ENCODE assay signal across 25 cellular contexts in genomic region chr4:3409571-3410091, GRCh38. TPM values are rescaled to one million over a fixed set of nuclear protein-coding genes. Genes with fewer than 3 reads are reported as not detected.
DNase-seq lines count a peak whose midpoint lies in the region; ATAC-seq and TF ChIP-seq lines count a peak whose summit lies in the region.
"Had no signal": no experiment of that assay in that cellular context is flagged by ENCODE, and none has a peak within 500 bp of the region (broad histone marks: within the 10 kb centered on the region; RNA-seq: fewer than 3 reads in every experiment).

No MANE protein-coding gene starts in this region.

- no peak overlapping the region for H3K4ac ChIP-seq in H9 (ENCODE audit: low read depth, low read length)

- H4K91ac ChIP-seq in H9 (ENCODE audit: insufficient read length, low read depth, low read length), result no peak overlapping the region

- no peak overlapping the region for H2AFZ ChIP-seq in H9 (ENCODE audit: low read length)
- H2AFZ ChIP-seq in PC-3 (ENCODE audit: low read length), result no peak overlapping the region
- H2AFZ ChIP-seq: hepatocyte had no signal

- H3F3A ChIP-seq in PC-3 (ENCODE audit: low read length, unreplicated experiment), result no peaks in the 10 kb centered on the region

- BruUV-seq in PC-3 (replicated peaks; lab: Mats Ljungman, UMichigan), result no TSS peak

- no peak for ATAC-seq in sciatic nerve
- ATAC-seq in PC-3, result no peak
- ATAC-seq: effector memory CD8-positive, alpha-beta T cell; HCT116; right cardiac atrium had no signal

- peaks cover 3 to 5% (median 4%) of the 10 kb centered on the region in 3 experiments; a peak in 4 of 7 replicates for H3K36me3 Mint-ChIP-seq in H9 (ENCODE audit: insufficient read depth in 1 of 3, low read depth in 3 of 3)
- H3K36me3 Mint-ChIP-seq: CD4-positive, alpha-beta memory T cell had no signal

- H3K18ac ChIP-seq in H9 (ENCODE audit: insufficient read length, low read depth, low read length), result no peak overlapping the region

- H4K20me1 ChIP-seq in H9 (ENCODE audit: control insufficient read depth, insufficient read depth, insufficient read length) (no peaks in the 10 kb centered on the region), PC-3 (ENCODE audit: low read length) (no peaks in the 10 kb centered on the region)

- H3K14ac ChIP-seq in H9 (ENCODE audit: insufficient read depth, low read length), result no peak overlapping the region

- H2AK5ac ChIP-seq in H9 (ENCODE audit: insufficient read length, low read length), result no peak overlapping the region

- no peak overlapping the region for H2BK15ac ChIP-seq in H9 (ENCODE audit: low read depth, low read length)

- no peak overlapping the region; a peak in 1 of 5 replicates for H3K4me3 Mint-ChIP-seq in H9
- H3K4me3 Mint-ChIP-seq: activated CD4-positive, alpha-beta memory T cell treated with anti-CD3 and anti-CD28 coated beads, Interleukin-2, amount 10 ng/mL, durations not matched to agents 7 days and 5 days; CD4-positive, alpha-beta memory T cell; effector memory CD8-positive, alpha-beta T cell; stimulated activated naive CD8-positive, alpha-beta T cell treated with anti-CD3 and anti-CD28 coated beads, Interleukin-15, Interleukin-2, amounts not matched to agents 100 ng/mL and 50 ng/mL, for 24 hours had no signal

- no CpG with 5 or more reads among the region's 15 CpGs for whole genome bisulfite sequencing in H9 (ENCODE audit: extremely low coverage, insufficient read length, low lambda C conversion rate)

- no peak overlapping the region for H2BK12ac ChIP-seq in H9 (ENCODE audit: insufficient read length, low read depth, low read length)

- no peaks in the 10 kb centered on the region for H3K9me2 ChIP-seq in PC-3 (replicated peaks; ENCODE audit: low read length)

- H3K9ac ChIP-seq in H9 (ENCODE audit: extremely low read depth, insufficient read length, low read length) (no peak overlapping the region), PC-3 (ENCODE audit: low read length) (no peak overlapping the region)

- no peak overlapping the region for H4K5ac ChIP-seq in H9 (ENCODE audit: insufficient read length, low read depth, low read length)

- intact Hi-C loops in sciatic nerve (cut with DNase I) (no loop called here), PC-3 (cut with micrococcal nuclease) (no loop called here)

- no peak overlapping the region for H3K27ac Mint-ChIP-seq in H9
- H3K27ac Mint-ChIP-seq: activated CD4-positive, alpha-beta memory T cell treated with anti-CD3 and anti-CD28 coated beads, Interleukin-2, amount 10 ng/mL, durations not matched to agents 7 days and 5 days; CD4-positive, alpha-beta memory T cell; effector memory CD8-positive, alpha-beta T cell; stimulated activated naive CD8-positive, alpha-beta T cell treated with anti-CD3 and anti-CD28 coated beads, Interleukin-15, Interleukin-2, amounts not matched to agents 100 ng/mL and 50 ng/mL, for 24 hours had no signal

- peak; percentile 20 for DNase-seq in H9
- DNase-seq in WERI-Rb-1, result peak; percentile 2
- DNase-seq in mesenteric fat pad (ENCODE audit: low spot score), result peak; percentile 80
- peak; percentile 51 for DNase-seq in sciatic nerve (ENCODE audit: low spot score)
- no peak for DNase-seq in foreskin melanocyte
- no peak for DNase-seq in PC-3
- DNase-seq in mucosa of gallbladder (ENCODE audit: low spot score), result no peak
- DNase-seq: activated CD4-positive, alpha-beta memory T cell treated with anti-CD3 and anti-CD28 coated beads, Interleukin-2, amount 10 ng/mL, durations not matched to agents 7 days and 5 days; CD4-positive, alpha-beta memory T cell; colonic mucosa; DMS 273 treated with DMSO at 0.1 percent for 48 hours; effector memory CD8-positive, alpha-beta T cell; NCI-H1694; occipital lobe; Right ventricle myocardium superior; T1000; thyroid gland had no signal

- H2BK120ac ChIP-seq in H9 (ENCODE audit: low read depth, low read length, poor library complexity, severe bottlenecking), result no peak overlapping the region

- H3K79me2 ChIP-seq in H9 (ENCODE audit: insufficient read depth, low read length) (no peaks in the 10 kb centered on the region), PC-3 (ENCODE audit: low read length) (no peaks in the 10 kb centered on the region)
- H3K79me2 ChIP-seq: hepatocyte had no signal

- H3K4me3 ChIP-seq in WERI-Rb-1 (ENCODE audit: low read depth, low read length), result no peak overlapping the region
- H3K4me3 ChIP-seq in PC-3 (ENCODE audit: low read length), result no peak overlapping the region
- H3K4me3 ChIP-seq: adrenal gland, breast epithelium, colonic mucosa, esophagus muscularis mucosa, hepatocyte, lung, thyroid gland had no signal

- H3K56ac ChIP-seq in H9 (ENCODE audit: insufficient read length, low read depth, low read length), result no peak overlapping the region

- H3K9me3 ChIP-seq in H9 (ENCODE audit: control insufficient read depth, low read depth, low read length), result peaks cover 3% of the 10 kb centered on the region
- H3K9me3 ChIP-seq in WERI-Rb-1 (ENCODE audit: severe bottlenecking), result no peaks in the 10 kb centered on the region
- no peaks in the 10 kb centered on the region for H3K9me3 ChIP-seq in PC-3 (ENCODE audit: low read length)
- H3K9me3 ChIP-seq: adrenal gland, colonic mucosa, esophagus muscularis mucosa, thyroid gland had no signal

- CTCF ChIA-PET in PC-3 (lab: Charles Lee), result no interaction called here

- no peaks in the 10 kb centered on the region for H3K79me1 ChIP-seq in H9 (ENCODE audit: insufficient read depth, low read depth, low read length, poor library complexity, severe bottlenecking)

- H3K27me3 Mint-ChIP-seq in H9 (ENCODE audit: low read depth), result peaks cover 2% of the 10 kb centered on the region
- H3K27me3 Mint-ChIP-seq: activated CD4-positive, alpha-beta memory T cell treated with anti-CD3 and anti-CD28 coated beads, Interleukin-2, amount 10 ng/mL, durations not matched to agents 7 days and 5 days; CD4-positive, alpha-beta memory T cell; effector memory CD8-positive, alpha-beta T cell; stimulated activated naive CD8-positive, alpha-beta T cell treated with anti-CD3 and anti-CD28 coated beads, Interleukin-15, Interleukin-2, amounts not matched to agents 100 ng/mL and 50 ng/mL, for 24 hours had no signal

- no peaks in the 10 kb centered on the region for H3K4me1 ChIP-seq in H9 (ENCODE audit: insufficient read depth, low read length)
- no peaks in the 10 kb centered on the region for H3K4me1 ChIP-seq in PC-3 (ENCODE audit: insufficient read depth, low read length)
- H3K4me1 ChIP-seq: breast epithelium, colonic mucosa, thyroid gland had no signal

- H3K27ac ChIP-seq in H9 (ENCODE audit: insufficient read length, low read depth, low read length) (no peak overlapping the region), WERI-Rb-1 (no peak overlapping the region), PC-3 (ENCODE audit: low read length) (no peak overlapping the region)
- H3K27ac ChIP-seq: breast epithelium, colonic mucosa, esophagus muscularis mucosa, hepatocyte, thyroid gland had no signal

- no peaks in the 10 kb centered on the region for H3K27me3 ChIP-seq in H9 (ENCODE audit: insufficient read depth, low read length)
- H3K27me3 ChIP-seq in WERI-Rb-1 (ENCODE audit: insufficient read depth, low read depth, severe bottlenecking), result no peaks in the 10 kb centered on the region
- H3K27me3 ChIP-seq in PC-3 (ENCODE audit: low read length), result no peaks in the 10 kb centered on the region
- H3K27me3 ChIP-seq: adrenal gland, breast epithelium, colonic mucosa, esophagus muscularis mucosa, hepatocyte, thyroid gland had no signal

- peaks cover 5 to 12% of the 10 kb centered on the region in 2 experiments; a peak in 3 of 4 replicates for H3K4me1 Mint-ChIP-seq in H9
- H3K4me1 Mint-ChIP-seq: activated CD4-positive, alpha-beta memory T cell treated with anti-CD3 and anti-CD28 coated beads, Interleukin-2, amount 10 ng/mL, durations not matched to agents 7 days and 5 days; CD4-positive, alpha-beta memory T cell had no signal

- TF ChIP-seq CTCF in H9 (conservative IDR thresholded peaks at IDR 0.05) (no peak), WERI-Rb-1 (IDR thresholded peaks at IDR 0.05; ENCODE audit: low read depth, low read length) (no peak), PC-3 (conservative IDR thresholded peaks at IDR 0.05; ENCODE audit: low read depth, low read length) (no peak)

- H4K8ac ChIP-seq in H9 (replicated peaks; ENCODE audit: insufficient read length, low read depth, low read length), result no peak overlapping the region

- H3K23ac ChIP-seq in H9 (ENCODE audit: insufficient read length, low read depth, low read length), result no peak overlapping the region

- H3K4me2 ChIP-seq in H9 (ENCODE audit: insufficient read depth, insufficient read length, low read length), result no peak overlapping the region
- H3K4me2 ChIP-seq in PC-3 (ENCODE audit: low read length), result no peak overlapping the region
- H3K4me2 ChIP-seq: hepatocyte had no signal

- H3K36me3 ChIP-seq in WERI-Rb-1 (0 out of 2 replicates have a peak, but pooled peaks cover 2% of the 10 kb centered on the region), PC-3 (ENCODE audit: low read depth, low read length) (no peaks in the 10 kb centered on the region)
- H3K36me3 ChIP-seq: adrenal gland, breast epithelium, colonic mucosa, thyroid gland had no signal

- peaks cover 3% of the 10 kb centered on the region for H3K23me2 ChIP-seq in H9 (ENCODE audit: insufficient read length, low read depth, low read length, poor library complexity, severe bottlenecking)

- POLR2A ChIA-PET in PC-3 (lab: Charles Lee; ENCODE audit: unreplicated experiment), result no interaction called here

- peaks cover under 1 to 4% of the 10 kb centered on the region in 2 experiments; a peak in 3 of 5 replicates for H3K9me3 Mint-ChIP-seq in H9
- H3K9me3 Mint-ChIP-seq: activated CD4-positive, alpha-beta memory T cell treated with anti-CD3 and anti-CD28 coated beads, Interleukin-2, amount 10 ng/mL, durations not matched to agents 7 days and 5 days; CD4-positive, alpha-beta memory T cell; effector memory CD8-positive, alpha-beta T cell; stimulated activated naive CD8-positive, alpha-beta T cell treated with anti-CD3 and anti-CD28 coated beads, Interleukin-15, Interleukin-2, amounts not matched to agents 100 ng/mL and 50 ng/mL, for 24 hours had no signal

- no peak overlapping the region for H3T11ph ChIP-seq in H9 (ENCODE audit: low read length)

- no peak overlapping the region for H2BK20ac ChIP-seq in H9 (ENCODE audit: low read depth, low read length, poor library complexity, severe bottlenecking)

- no peak overlapping the region for H2BK5ac ChIP-seq in H9 (ENCODE audit: insufficient read length, low read length)

RNA-seq across cellular contexts. Expression of gene HGFAC, which starts 32.1 kb away (rescaled TPM):
- total RNA-seq in H9 (2021), result 0.33 and 0.37 TPM in 2 replicates
- not detected for total RNA-seq in mesenteric fat pad
- total RNA-seq in sciatic nerve, result not detected
- 0.04 and 0.58 TPM in 2 replicates for total RNA-seq in PC-3 (2014; rRNA removed)
- 1.9 TPM for total RNA-seq in mucosa of gallbladder
- total RNA-seq: activated CD4-positive, alpha-beta memory T cell treated with anti-CD3 and anti-CD28 coated beads, Interleukin-2, amount 10 ng/mL, durations not matched to agents 7 days and 5 days had no signal

RNA-seq across cellular contexts. Expression of gene DOK7, which starts 53.5 kb away (rescaled TPM):
- total RNA-seq in H9 (2021) (0.26 TPM in 1 of 2 replicates, not detected in the other), mesenteric fat pad (not detected), sciatic nerve (not detected), PC-3 (2014; rRNA removed) (2.5 and 4.9 TPM in 2 replicates), mucosa of gallbladder (7.4 TPM)
- total RNA-seq: activated CD4-positive, alpha-beta memory T cell treated with anti-CD3 and anti-CD28 coated beads, Interleukin-2, amount 10 ng/mL, durations not matched to agents 7 days and 5 days; CD4-positive, alpha-beta memory T cell; occipital lobe had no signal

Comparison
In these comparisons a context has a peak if more than half of its experiments do, and no peak if none do; other contexts are left out.
1. DNase-seq: peak in H9 (single experiment), WERI-Rb-1 (single experiment), mesenteric fat pad (single experiment) and sciatic nerve (single experiment); none in foreskin melanocyte (single experiment), PC-3 (single experiment) and mucosa of gallbladder (single experiment).